In the genomic region with DNA sequence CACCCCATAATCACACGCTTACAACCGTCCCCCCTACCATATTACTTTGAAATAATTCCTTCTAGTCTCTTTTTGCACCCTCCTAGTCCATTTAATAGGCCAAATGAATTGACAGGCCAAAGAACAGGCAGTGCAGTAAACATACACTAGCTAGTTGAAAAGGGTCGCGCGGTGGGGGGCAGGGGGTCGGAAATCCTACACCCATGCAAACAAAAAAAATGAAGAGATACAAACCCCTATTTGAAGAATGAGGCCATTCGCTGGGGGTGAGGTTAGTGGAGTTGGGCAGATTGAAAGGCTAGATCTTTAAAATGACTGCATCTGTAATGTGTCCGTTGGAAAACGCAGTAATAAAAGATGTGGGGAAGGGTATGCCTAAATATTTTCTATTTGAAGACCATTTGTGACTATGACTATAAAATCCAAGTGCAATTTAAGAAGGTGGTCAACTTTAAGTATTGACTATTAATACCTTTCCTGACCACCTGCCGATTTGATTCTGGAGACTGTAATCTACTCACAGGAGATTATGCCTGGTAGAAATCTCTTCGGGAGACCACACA, we compare ENCODE assay signal across 1 cellular context.
TF ChIP-seq lines count a peak whose summit lies in the region.

No MANE protein-coding gene starts in this region.

TF ChIP-seq in liver, 16 proteins besides CTCF, POLR2A, EP300 and RAD21 (continued from another document):
- TF ChIP-seq TAF1 (conservative IDR thresholded peaks at IDR 0.05) (no peak), YY1 (IDR thresholded peaks at IDR 0.05) (no peak)
